In genomic region chr4:138235419-138235952, GRCh38 we compare ENCODE assay signal across 8 cellular contexts. TPM values are rescaled to one million over a fixed set of nuclear protein-coding genes. Genes with fewer than 3 reads are reported as not detected.
A peak's percentile ranks its signal among the peaks of the same experiment; 100 is the strongest.
DNase-seq lines count a peak whose midpoint lies in the region; ATAC-seq and TF ChIP-seq lines count a peak whose summit lies in the region.

No MANE protein-coding gene starts in this region.

- H3K9ac ChIP-seq in endodermal cell (ENCODE audit: extremely low read depth, low read length, poor library complexity, severe bottlenecking) = no peak overlapping the region

- DNase-seq in activated CD8-positive, alpha-beta T cell treated with anti-CD3 and anti-CD28 coated beads for 36 hours = no peak
- no peak for DNase-seq in activated CD8-positive, alpha-beta T cell treated with anti-CD3 and anti-CD28 coated beads, Interleukin-2, amount 10 ng/mL, durations not matched to agents 7 days and 5 days
- DNase-seq in LNCaP clone FGC (ENCODE audit: low read depth) = peak; percentile 56
- DNase-seq in endodermal cell = no peak
- no peak for DNase-seq in stomach
- no peak for DNase-seq in NCI-H1105 treated with DMSO at 0.1 percent for 48 hours (lab: John Stamatoyannopoulos, UW)
- no peak for DNase-seq in NCI-H526 treated with DMSO at 0.1 percent for 48 hours (lab: John Stamatoyannopoulos, UW)

- POLR2A ChIA-PET in activated CD8-positive, alpha-beta T cell treated with anti-CD3 and anti-CD28 coated beads for 36 hours (lab: Charles Lee) = no interaction called here
- POLR2A ChIA-PET in activated CD8-positive, alpha-beta T cell treated with anti-CD3 and anti-CD28 coated beads, Interleukin-2, amount 10 ng/mL, durations not matched to agents 7 days and 5 days (lab: Charles Lee) = no interaction called here

- H3K27ac Mint-ChIP-seq in activated CD8-positive, alpha-beta T cell treated with anti-CD3 and anti-CD28 coated beads for 36 hours = no peak overlapping the region
- H3K27ac Mint-ChIP-seq in activated CD8-positive, alpha-beta T cell treated with anti-CD3 and anti-CD28 coated beads, Interleukin-2, amount 10 ng/mL, durations not matched to agents 7 days and 5 days = no peak overlapping the region
- peak overlapping the region; percentile 66 for H3K27ac Mint-ChIP-seq in endodermal cell

- H3K4me3 ChIP-seq in LNCaP clone FGC (ENCODE audit: low read depth, low read length) = no peak overlapping the region
- H3K4me3 ChIP-seq in endodermal cell (ENCODE audit: low read length) = no peak overlapping the region
- no peak overlapping the region for H3K4me3 ChIP-seq in stomach

- no peak for TF ChIP-seq POLR2A in stomach (IDR thresholded peaks at IDR 0.05)

- no peaks in the 10 kb centered on the region for H3K27me3 ChIP-seq in endodermal cell (ENCODE audit: control insufficient read depth, insufficient read depth, low read length, poor library complexity, severe bottlenecking)
- no peaks in the 10 kb centered on the region for H3K27me3 ChIP-seq in stomach

- H3K9me3 ChIP-seq in endodermal cell (ENCODE audit: control insufficient read depth, low read length) = no peaks in the 10 kb centered on the region
- no peaks in the 10 kb centered on the region for H3K9me3 ChIP-seq in stomach

- peak; percentile 66 for ATAC-seq in activated CD8-positive, alpha-beta T cell treated with anti-CD3 and anti-CD28 coated beads for 36 hours
- no peak for ATAC-seq in activated CD8-positive, alpha-beta T cell treated with anti-CD3 and anti-CD28 coated beads, Interleukin-2, amount 10 ng/mL, durations not matched to agents 7 days and 5 days
- no peak for ATAC-seq in GM21447 (IDR thresholded peaks at IDR 0.05; ENCODE audit: unreplicated experiment)

- no peaks in the 10 kb centered on the region for H3K27me3 Mint-ChIP-seq in activated CD8-positive, alpha-beta T cell treated with anti-CD3 and anti-CD28 coated beads for 36 hours
- H3K27me3 Mint-ChIP-seq in activated CD8-positive, alpha-beta T cell treated with anti-CD3 and anti-CD28 coated beads, Interleukin-2, amount 10 ng/mL, durations not matched to agents 7 days and 5 days (ENCODE audit: low read depth) = no peaks in the 10 kb centered on the region
- no peaks in the 10 kb centered on the region for H3K27me3 Mint-ChIP-seq in endodermal cell (ENCODE audit: insufficient read depth)

- H3K4me3 Mint-ChIP-seq in activated CD8-positive, alpha-beta T cell treated with anti-CD3 and anti-CD28 coated beads for 36 hours = no peak overlapping the region
- no peak overlapping the region for H3K4me3 Mint-ChIP-seq in activated CD8-positive, alpha-beta T cell treated with anti-CD3 and anti-CD28 coated beads, Interleukin-2, amount 10 ng/mL, durations not matched to agents 7 days and 5 days
- no peak overlapping the region for H3K4me3 Mint-ChIP-seq in endodermal cell

- intact Hi-C loops in activated CD8-positive, alpha-beta T cell treated with anti-CD3 and anti-CD28 coated beads for 36 hours (cut with micrococcal nuclease) = no loop called here
- intact Hi-C loops in stomach (cut with DNase I; ENCODE audit: low total_unique reads) = no loop called here

- WGBS in endodermal cell (ENCODE audit: insufficient coverage in 1 of 2, insufficient read length in 1 of 2), 2 experiments = 86% methylated on average over 1 of the region's 1 CpG; no CpG with 5 or more reads in 1 of the 2 experiments
- WGBS in stomach, 5 donors = 4 to 20% (median 14%) methylated on average over 1 of the region's 1 CpG

- H3K36me3 Mint-ChIP-seq in activated CD8-positive, alpha-beta T cell treated with anti-CD3 and anti-CD28 coated beads for 36 hours (ENCODE audit: low read depth) = no peaks in the 10 kb centered on the region
- H3K36me3 Mint-ChIP-seq in activated CD8-positive, alpha-beta T cell treated with anti-CD3 and anti-CD28 coated beads, Interleukin-2, amount 10 ng/mL, durations not matched to agents 7 days and 5 days (ENCODE audit: low read depth) = peaks cover 2% of the 10 kb centered on the region
- H3K36me3 Mint-ChIP-seq in endodermal cell (ENCODE audit: low read depth) = peaks cover 5% of the 10 kb centered on the region

- CTCF ChIA-PET in activated CD8-positive, alpha-beta T cell treated with anti-CD3 and anti-CD28 coated beads for 36 hours (lab: Charles Lee) = no interaction called here
- CTCF ChIA-PET in activated CD8-positive, alpha-beta T cell treated with anti-CD3 and anti-CD28 coated beads, Interleukin-2, amount 10 ng/mL, durations not matched to agents 7 days and 5 days (lab: Charles Lee) = no interaction called here

- H3K4me1 Mint-ChIP-seq in activated CD8-positive, alpha-beta T cell treated with anti-CD3 and anti-CD28 coated beads for 36 hours (ENCODE audit: low read depth) = peaks cover 9% of the 10 kb centered on the region
- peaks cover 10% of the 10 kb centered on the region for H3K4me1 Mint-ChIP-seq in activated CD8-positive, alpha-beta T cell treated with anti-CD3 and anti-CD28 coated beads, Interleukin-2, amount 10 ng/mL, durations not matched to agents 7 days and 5 days (ENCODE audit: low read depth)
- peaks cover 15% of the 10 kb centered on the region for H3K4me1 Mint-ChIP-seq in endodermal cell

- H3K9me3 Mint-ChIP-seq in activated CD8-positive, alpha-beta T cell treated with anti-CD3 and anti-CD28 coated beads for 36 hours = no peaks in the 10 kb centered on the region
- no peaks in the 10 kb centered on the region for H3K9me3 Mint-ChIP-seq in activated CD8-positive, alpha-beta T cell treated with anti-CD3 and anti-CD28 coated beads, Interleukin-2, amount 10 ng/mL, durations not matched to agents 7 days and 5 days (ENCODE audit: insufficient read depth)
- no peaks in the 10 kb centered on the region for H3K9me3 Mint-ChIP-seq in endodermal cell

- no peak for TF ChIP-seq CTCF in activated CD8-positive, alpha-beta T cell treated with anti-CD3 and anti-CD28 coated beads for 36 hours (IDR thresholded peaks at IDR 0.05)
- no peak for TF ChIP-seq CTCF in LNCaP clone FGC (IDR thresholded peaks at IDR 0.05; ENCODE audit: control insufficient read depth, extremely low read depth, insufficient read depth)
- no peak for TF ChIP-seq CTCF in endodermal cell (conservative IDR thresholded peaks at IDR 0.05)
- no peak for TF ChIP-seq CTCF in stomach (IDR thresholded peaks at IDR 0.05)

- H3K27ac ChIP-seq in endodermal cell (ENCODE audit: low read depth, low read length) = no peak overlapping the region
- H3K27ac ChIP-seq in stomach = peak overlapping the region in 4 of 5 donors; percentile 10 to 69 (median 46)

- H3K4me1 ChIP-seq in endodermal cell (ENCODE audit: control insufficient read depth, insufficient read depth, low read length) = peaks cover 5% of the 10 kb centered on the region
- H3K4me1 ChIP-seq in stomach = peaks cover 0 to 15% (median 3%) of the 10 kb centered on the region in 4 donors

- H3K36me3 ChIP-seq in endodermal cell (ENCODE audit: control insufficient read depth, insufficient read depth, low read length) = no peaks in the 10 kb centered on the region
- no peaks in the 10 kb centered on the region for H3K36me3 ChIP-seq in stomach

- TF ChIP-seq EP300 in stomach (IDR thresholded peaks at IDR 0.05) = no peak

RNA-seq across cellular contexts. Expression of gene SLC7A11, which starts 6.7 kb away (rescaled TPM):
- total RNA-seq in activated CD8-positive, alpha-beta T cell treated with anti-CD3 and anti-CD28 coated beads for 36 hours = 1 to 10 TPM; 3.7 to 4.5 TPM
- total RNA-seq in activated CD8-positive, alpha-beta T cell treated with anti-CD3 and anti-CD28 coated beads, Interleukin-2, amount 10 ng/mL, durations not matched to agents 7 days and 5 days = 1 to 10 TPM; 1.2 to 1.4 TPM
- 1 to 10 TPM; 4.6 to 5.4 TPM for total RNA-seq in endodermal cell
- polyA plus RNA-seq in endodermal cell (2013, experiment 1 of 2) = 14.1 TPM
- polyA plus RNA-seq in endodermal cell (2013, experiment 2 of 2) = 10.6 TPM
- 10 to 100 TPM in 1 of 5 donors, 1 to 10 TPM in 3, not detected in 1; 2.3 to 15.8 (median 5.6) TPM for total RNA-seq in stomach
- 1 to 10 TPM in 1 of 3 donors, under 1 TPM in 2; 0.50 to 1.5 (median 0.88) TPM for polyA plus RNA-seq in stomach
